1 cellular context compared by ENCODE assay signal in genomic region chr7:101991860-101992259, GRCh38.
TF ChIP-seq lines count a peak whose summit lies in the region.

No MANE protein-coding gene starts in this region.

TF ChIP-seq in HepG2, 621 proteins besides CTCF, POLR2A, EP300 and RAD21 (continued from another document):
- TF ChIP-seq LRRFIP1 (CRISPR knock-in tag; conservative IDR thresholded peaks at IDR 0.05) (no peak), GATAD2A (CRISPR knock-in tag; IDR thresholded peaks at IDR 0.05) (peak; percentile 48; the same call in 1 of the 2 replicates), TAF1 (CRISPR knock-in tag; IDR thresholded peaks at IDR 0.05) (no peak), ZNF101 (CRISPR knock-in tag; IDR thresholded peaks at IDR 0.05; ENCODE audit: borderline replicate concordance, low read depth) (no peak), RCOR2 (CRISPR knock-in tag; IDR thresholded peaks at IDR 0.05) (no peak), MED13 (CRISPR knock-in tag; IDR thresholded peaks at IDR 0.05) (no peak), ZEB1 (IDR thresholded peaks at IDR 0.05; ENCODE audit: insufficient replicate concordance, low read depth) (no peak), ZNF225 (CRISPR knock-in tag; IDR thresholded peaks at IDR 0.05) (no peak), IRX3 (CRISPR knock-in tag; IDR thresholded peaks at IDR 0.05; ENCODE audit: borderline replicate concordance, low read depth) (no peak), CSRNP2 (CRISPR knock-in tag; conservative IDR thresholded peaks at IDR 0.05; ENCODE audit: low read depth) (no peak), ZNF354B (CRISPR knock-in tag; IDR thresholded peaks at IDR 0.05) (no peak), U2AF1 (optimal IDR thresholded peaks at IDR 0.05; ENCODE audit: low read depth, low read length) (no peak), ZNF609 (CRISPR knock-in tag; IDR thresholded peaks at IDR 0.05; ENCODE audit: borderline replicate concordance) (no peak), FOXA3 (CRISPR knock-in tag; IDR thresholded peaks at IDR 0.05) (peak; percentile 57), NFRKB (IDR thresholded peaks at IDR 0.05) (no peak), E2F1 (CRISPR knock-in tag; IDR thresholded peaks at IDR 0.05) (no peak), NAIF1 (CRISPR knock-in tag; IDR thresholded peaks at IDR 0.05; ENCODE audit: borderline replicate concordance) (no peak), BCL6 (CRISPR knock-in tag; IDR thresholded peaks at IDR 0.05) (no peak), FOXA1 (IDR thresholded peaks at IDR 0.05) (no peak), FOXA1 (CRISPR knock-in tag; IDR thresholded peaks at IDR 0.05) (peak; percentile 21; the same call in 1 of the 2 replicates), ARID5B (CRISPR knock-in tag; IDR thresholded peaks at IDR 0.05) (peak; percentile 44; the same call in 1 of the 2 replicates), ZNF34 (CRISPR knock-in tag; IDR thresholded peaks at IDR 0.05; ENCODE audit: borderline replicate concordance) (no peak), ZBTB14 (CRISPR knock-in tag; IDR thresholded peaks at IDR 0.05) (no peak), HNF4A (CRISPR knock-in tag; IDR thresholded peaks at IDR 0.05) (peak; percentile 37; the same call in 1 of the 2 replicates), DMTF1 (CRISPR knock-in tag; IDR thresholded peaks at IDR 0.05) (no peak), IKZF1 (IDR thresholded peaks at IDR 0.05) (no peak), SALL1 (CRISPR knock-in tag; IDR thresholded peaks at IDR 0.05) (peak; percentile 71), ZNF510 (CRISPR knock-in tag; IDR thresholded peaks at IDR 0.05; ENCODE audit: low read depth) (no peak), SAP130 (CRISPR knock-in tag; IDR thresholded peaks at IDR 0.05; ENCODE audit: low read depth) (no peak)
